Comparison of ENCODE assay signal across 1 cellular context in genomic region chr12:46362895-46363581, GRCh38.
TF ChIP-seq lines count a peak whose summit lies in the region.

No MANE protein-coding gene starts in this region.

TF ChIP-seq in A549, 52 proteins besides CTCF, POLR2A, EP300 and RAD21 (continued from another document):
- TF ChIP-seq CEBPB (IDR thresholded peaks at IDR 0.05) (0 out of 4 replicates have a peak, but pooled peaks of 1 of the 2 experiments have one; percentile 34), ESRRA (IDR thresholded peaks at IDR 0.05; ENCODE audit: borderline replicate concordance, low read length) (no peak), PHF8 (IDR thresholded peaks at IDR 0.05; ENCODE audit: borderline replicate concordance, low read depth) (no peak), RNF2 (IDR thresholded peaks at IDR 0.05; ENCODE audit: borderline replicate concordance, low read depth) (no peak), FOSB (CRISPR knock-in tag; IDR thresholded peaks at IDR 0.05) (peak; percentile 86), MYC (IDR thresholded peaks at IDR 0.05; ENCODE audit: borderline replicate concordance, low read length) (no peak), CHD2 (IDR thresholded peaks at IDR 0.05; ENCODE audit: low read length, partially characterized antibody) (no peak), JUN (IDR thresholded peaks at IDR 0.05) (peak in 1 of 2 experiments; percentile 11; a peak in 1 of 5 replicates), BCL3 (IDR thresholded peaks at IDR 0.05) (no peak), ZNF302 (CRISPR knock-in tag; IDR thresholded peaks at IDR 0.05) (no peak), SMC3 (IDR thresholded peaks at IDR 0.05) (no peak)
